1 cellular context compared by ENCODE assay signal in the genomic region with DNA sequence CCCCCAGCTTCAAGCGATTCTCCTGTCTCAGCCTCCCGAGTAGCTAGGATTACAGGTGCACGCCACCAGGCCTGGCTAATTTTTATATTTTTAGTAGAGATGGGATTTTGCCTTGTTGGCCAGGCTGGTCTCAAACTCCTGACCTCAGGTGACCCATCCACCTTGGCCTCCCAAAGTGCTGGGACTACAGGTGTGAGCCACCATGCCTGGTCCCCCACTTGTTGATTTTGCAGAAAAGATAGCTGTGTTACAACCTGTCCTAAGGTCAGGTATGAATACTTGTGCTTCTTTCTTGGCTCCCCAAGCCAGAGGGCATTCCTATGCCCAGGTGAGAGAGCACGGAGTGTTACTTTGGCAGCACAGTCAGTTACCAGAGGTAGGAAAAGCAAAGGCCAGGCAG. TPM values are rescaled to one million over a fixed set of nuclear protein-coding genes. Genes with fewer than 3 reads are reported as not detected.
"Had no signal": no experiment of that assay in that cellular context is flagged by ENCODE, and none has a peak within 500 bp of the region (broad histone marks: within the 10 kb centered on the region; RNA-seq: fewer than 3 reads in every experiment).

No MANE protein-coding gene starts in this region.

RNA-seq across cellular contexts. Expression of gene PAX8, which starts 39.6 kb away (rescaled TPM):
- polyA plus RNA-seq: neural cell had no signal
